30 cellular contexts compared by ENCODE assay signal in the genomic region with DNA sequence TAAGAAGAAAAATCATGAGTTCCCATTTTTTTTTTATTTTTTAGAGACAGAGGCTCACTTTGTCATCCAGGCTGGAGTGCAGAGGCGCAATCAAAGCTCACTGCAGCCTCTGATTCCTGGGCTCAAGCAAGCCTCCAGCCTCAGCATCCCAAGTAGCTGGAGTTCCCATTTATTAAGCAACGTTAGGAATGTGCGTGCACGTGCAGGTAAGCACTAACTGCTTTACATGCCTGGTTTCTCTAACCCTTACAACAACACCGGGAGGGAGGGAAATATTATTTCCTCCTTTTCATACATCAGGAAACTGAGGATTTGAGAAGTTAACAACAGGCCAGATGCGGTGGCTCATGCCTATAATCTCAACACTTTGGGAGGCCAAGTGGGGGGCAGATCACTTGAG. TPM values are rescaled to one million over a fixed set of nuclear protein-coding genes. Genes with fewer than 3 reads are reported as not detected.
"Had no signal": no experiment of that assay in that cellular context is flagged by ENCODE, and none has a peak within 500 bp of the region (broad histone marks: within the 10 kb centered on the region; RNA-seq: fewer than 3 reads in every experiment).

No MANE protein-coding gene starts in this region.

- H3K27me3 ChIP-seq: body of pancreas, esophagus muscularis mucosa, gastrocnemius medialis, heart left ventricle had no signal

- DNase-seq: activated CD4-positive, alpha-beta T cell treated with anti-CD3 and anti-CD28 coated beads for 1 hour; activated CD4-positive, alpha-beta T cell treated with anti-CD3 and anti-CD28 coated beads for 48 hours; activated CD4-positive, alpha-beta T cell treated with anti-CD3 and anti-CD28 coated beads, Interleukin-2, amount 50 U/mL, for 1 hour; activated CD4-positive, alpha-beta T cell treated with anti-CD3 and anti-CD28 coated beads, Interleukin-2, amount 50 U/mL, for 48 hours; activated CD8-positive, alpha-beta memory T cell treated with anti-CD3 and anti-CD28 coated beads for 24 hours; activated CD8-positive, alpha-beta T cell treated with anti-CD3 and anti-CD28 coated beads for 36 hours; activated effector memory CD4-positive, alpha-beta T cell treated with Interleukin-2 at 50 U/mL for 16 hours; activated gamma-delta T cell treated with Interleukin-2 at 50 U/mL for 16 hours; activated naive CD4-positive, alpha-beta T cell treated with anti-CD3 and anti-CD28 coated beads, Interleukin-2, amount 50 U/mL, for 16 hours; activated naive CD4-positive, alpha-beta T cell treated with Interleukin-2 at 50 U/mL for 16 hours; activated T-cell treated with anti-CD3 and anti-CD28 coated beads, Interleukin-2, amount 50 U/mL, for 4 hours; amniotic stem cell; anterior cingulate cortex; body of pancreas; caudate nucleus; cortex of kidney; dermis blood vessel endothelial cell; effector CD4-positive, alpha-beta T cell; effector memory CD8-positive, alpha-beta T cell; erythroblast; foreskin keratinocyte; gastrocnemius medialis; glutamatergic neuron; heart left ventricle; T-helper 2 cell had no signal

- H3K9me3 ChIP-seq: body of pancreas had no signal

- H3K9me3 Mint-ChIP-seq: activated T-helper 17 cell treated with anti-CD3 and anti-CD28 coated beads, Interleukin-2, amount 50 U/mL, for 72 hours; effector memory CD8-positive, alpha-beta T cell had no signal

- H3K4me3 Mint-ChIP-seq: activated CD8-positive, alpha-beta T cell treated with anti-CD3 and anti-CD28 coated beads for 36 hours; activated naive CD8-positive, alpha-beta T cell; activated T-cell treated with anti-CD3 and anti-CD28 coated beads, Interleukin-2, amount 50 U/mL, for 4 hours; activated T-helper 17 cell treated with anti-CD3 and anti-CD28 coated beads, Interleukin-2, amount 50 U/mL, for 72 hours; effector memory CD8-positive, alpha-beta T cell; WTC11 had no signal

- H3K27me3 Mint-ChIP-seq: activated T-helper 17 cell treated with anti-CD3 and anti-CD28 coated beads, Interleukin-2, amount 50 U/mL, for 72 hours had no signal

- H3K36me3 ChIP-seq: esophagus muscularis mucosa, gastrocnemius medialis, heart left ventricle had no signal

- H3K4me1 Mint-ChIP-seq: activated T-helper 17 cell treated with anti-CD3 and anti-CD28 coated beads, Interleukin-2, amount 50 U/mL, for 72 hours had no signal

- H3K27ac ChIP-seq: esophagus muscularis mucosa, foreskin keratinocyte, gastrocnemius medialis had no signal

- H3K4me3 ChIP-seq: body of pancreas, esophagus muscularis mucosa, gastrocnemius medialis, heart left ventricle had no signal

- ATAC-seq: activated CD8-positive, alpha-beta T cell treated with anti-CD3 and anti-CD28 coated beads for 36 hours; activated T-cell treated with anti-CD3 and anti-CD28 coated beads, Interleukin-2, amount 50 U/mL, for 4 hours; activated T-helper 17 cell treated with anti-CD3 and anti-CD28 coated beads, Interleukin-2, amount 50 U/mL, for 72 hours; body of pancreas; effector memory CD8-positive, alpha-beta T cell; gastrocnemius medialis; WTC11 had no signal

- H3K27ac Mint-ChIP-seq: activated CD8-positive, alpha-beta T cell treated with anti-CD3 and anti-CD28 coated beads for 36 hours; activated naive CD8-positive, alpha-beta T cell; activated T-helper 17 cell treated with anti-CD3 and anti-CD28 coated beads, Interleukin-2, amount 50 U/mL, for 72 hours; effector memory CD8-positive, alpha-beta T cell; WTC11 had no signal

- H3K4me1 ChIP-seq: foreskin keratinocyte, gastrocnemius medialis had no signal

- FAIRE-seq: colon had no signal

RNA-seq across cellular contexts. Expression of a gene that starts 45.0 kb away (rescaled TPM):
- total RNA-seq: activated CD8-positive, alpha-beta T cell treated with anti-CD3 and anti-CD28 coated beads for 36 hours; activated T-cell treated with anti-CD3 and anti-CD28 coated beads, Interleukin-2, amount 50 U/mL, for 4 hours; activated T-helper 17 cell treated with anti-CD3 and anti-CD28 coated beads, Interleukin-2, amount 50 U/mL, for 72 hours; dermis blood vessel endothelial cell; foreskin keratinocyte had no signal
